In the genomic region with DNA sequence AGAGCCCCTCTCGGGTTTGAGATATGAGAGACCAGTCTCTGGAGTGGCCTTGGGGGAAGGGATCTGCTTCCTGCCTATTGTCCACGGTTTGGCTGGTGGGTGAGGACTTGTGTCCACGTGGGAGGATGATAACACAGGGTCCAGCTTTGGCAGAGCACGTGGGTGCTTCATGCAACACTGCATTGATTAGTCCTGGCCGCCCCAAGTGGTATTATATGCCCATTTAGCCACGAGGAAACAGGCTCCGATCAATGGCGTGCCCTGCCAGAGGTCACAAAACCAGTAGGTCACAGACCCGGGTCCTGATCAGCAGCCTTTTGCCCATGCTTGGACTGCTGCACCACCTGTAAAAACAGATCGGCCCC, we compare ENCODE assay signal across 1 cellular context.
TF ChIP-seq lines count a peak whose summit lies in the region.

No MANE protein-coding gene starts in this region.

TF ChIP-seq in A549, 52 proteins besides CTCF, POLR2A, EP300 and RAD21 (continued from another document):
- TF ChIP-seq, protein P1, sequence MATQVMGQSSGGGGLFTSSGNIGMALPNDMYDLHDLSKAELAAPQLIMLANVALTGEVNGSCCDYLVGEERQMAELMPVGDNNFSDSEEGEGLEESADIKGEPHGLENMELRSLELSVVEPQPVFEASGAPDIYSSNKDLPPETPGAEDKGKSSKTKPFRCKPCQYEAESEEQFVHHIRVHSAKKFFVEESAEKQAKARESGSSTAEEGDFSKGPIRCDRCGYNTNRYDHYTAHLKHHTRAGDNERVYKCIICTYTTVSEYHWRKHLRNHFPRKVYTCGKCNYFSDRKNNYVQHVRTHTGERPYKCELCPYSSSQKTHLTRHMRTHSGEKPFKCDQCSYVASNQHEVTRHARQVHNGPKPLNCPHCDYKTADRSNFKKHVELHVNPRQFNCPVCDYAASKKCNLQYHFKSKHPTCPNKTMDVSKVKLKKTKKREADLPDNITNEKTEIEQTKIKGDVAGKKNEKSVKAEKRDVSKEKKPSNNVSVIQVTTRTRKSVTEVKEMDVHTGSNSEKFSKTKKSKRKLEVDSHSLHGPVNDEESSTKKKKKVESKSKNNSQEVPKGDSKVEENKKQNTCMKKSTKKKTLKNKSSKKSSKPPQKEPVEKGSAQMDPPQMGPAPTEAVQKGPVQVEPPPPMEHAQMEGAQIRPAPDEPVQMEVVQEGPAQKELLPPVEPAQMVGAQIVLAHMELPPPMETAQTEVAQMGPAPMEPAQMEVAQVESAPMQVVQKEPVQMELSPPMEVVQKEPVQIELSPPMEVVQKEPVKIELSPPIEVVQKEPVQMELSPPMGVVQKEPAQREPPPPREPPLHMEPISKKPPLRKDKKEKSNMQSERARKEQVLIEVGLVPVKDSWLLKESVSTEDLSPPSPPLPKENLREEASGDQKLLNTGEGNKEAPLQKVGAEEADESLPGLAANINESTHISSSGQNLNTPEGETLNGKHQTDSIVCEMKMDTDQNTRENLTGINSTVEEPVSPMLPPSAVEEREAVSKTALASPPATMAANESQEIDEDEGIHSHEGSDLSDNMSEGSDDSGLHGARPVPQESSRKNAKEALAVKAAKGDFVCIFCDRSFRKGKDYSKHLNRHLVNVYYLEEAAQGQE (IDR thresholded peaks at IDR 0.05) = no peak
- TF ChIP-seq, protein P2, sequence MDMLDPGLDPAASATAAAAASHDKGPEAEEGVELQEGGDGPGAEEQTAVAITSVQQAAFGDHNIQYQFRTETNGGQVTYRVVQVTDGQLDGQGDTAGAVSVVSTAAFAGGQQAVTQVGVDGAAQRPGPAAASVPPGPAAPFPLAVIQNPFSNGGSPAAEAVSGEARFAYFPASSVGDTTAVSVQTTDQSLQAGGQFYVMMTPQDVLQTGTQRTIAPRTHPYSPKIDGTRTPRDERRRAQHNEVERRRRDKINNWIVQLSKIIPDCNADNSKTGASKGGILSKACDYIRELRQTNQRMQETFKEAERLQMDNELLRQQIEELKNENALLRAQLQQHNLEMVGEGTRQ (IDR thresholded peaks at IDR 0.05) = no peak
- TF ChIP-seq POLR2AphosphoS2 (conservative IDR thresholded peaks at IDR 0.05; ENCODE audit: low read length) (no peak), PHF8 (IDR thresholded peaks at IDR 0.05; ENCODE audit: borderline replicate concordance, low read depth) (no peak)
